Comparison of ENCODE assay signal across 17 cellular contexts in genomic region chr5:152723482-152723881, GRCh38.
DNase-seq lines count a peak whose midpoint lies in the region; ATAC-seq, FAIRE-seq and TF ChIP-seq lines count a peak whose summit lies in the region.
"Had no signal": no experiment of that assay in that cellular context is flagged by ENCODE, and none has a peak within 500 bp of the region (broad histone marks: within the 10 kb centered on the region; RNA-seq: fewer than 3 reads in every experiment).

No MANE protein-coding gene starts in this region.

- POLR2A ChIA-PET in SK-N-SH (lab: Yijun Ruan, JAX) (no interaction called here), HCT116 (lab: Charles Lee) (no interaction called here), WTC11 (lab: Charles Lee) (no interaction called here), HepG2 (lab: Yijun Ruan, JAX) (no interaction called here)

- RAD21 ChIA-PET in HCT116 (lab: Charles Lee; ENCODE audit: low non-redundant PET in 1 of 2, low total read pairs in 2 of 2, uncharacterized antibody in 2 of 2, unreplicated experiment in 2 of 2) = no interaction called here

- no peak overlapping the region for H3K4me3 ChIP-seq in SK-N-SH (ENCODE audit: low read depth in 2 of 2, low read length in 1 of 2)
- no peak overlapping the region for H3K4me3 ChIP-seq in HCT116 (replicated peaks in 1 of 2; ENCODE audit: low read depth in 1 of 2, low read length in 2 of 2)
- H3K4me3 ChIP-seq in HepG2 (replicated peaks in 1 of 3; ENCODE audit: insufficient read depth in 1 of 3, low read depth in 2 of 3, low read length in 3 of 3) = no peak overlapping the region
- H3K4me3 ChIP-seq: BLaER1 treated with 17β-estradiol and CSF1 and Interleukin-3, amounts not matched to agents 10 nM and 100 nM; GM23248; K562 had no signal

- no peaks in the 10 kb centered on the region for H3K4me1 ChIP-seq in SK-N-SH (ENCODE audit: control insufficient read depth in 1 of 2, insufficient read depth in 2 of 2, low read depth in 1 of 2, low read length in 1 of 2)
- H3K4me1 ChIP-seq in HCT116 (ENCODE audit: control insufficient read depth in 1 of 2, insufficient read depth in 2 of 2, low read length in 2 of 2) = no peaks in the 10 kb centered on the region
- H3K4me1 ChIP-seq in HepG2 (ENCODE audit: insufficient read depth, low read length) = no peaks in the 10 kb centered on the region
- H3K4me1 ChIP-seq: BLaER1 treated with 17β-estradiol and CSF1 and Interleukin-3, amounts not matched to agents 10 nM and 100 nM had no signal

- H3K27me3 Mint-ChIP-seq in WTC11 (ENCODE audit: low read depth) = no peaks in the 10 kb centered on the region

- H3K79me2 ChIP-seq in SK-N-SH (ENCODE audit: insufficient read depth) = no peaks in the 10 kb centered on the region
- H3K79me2 ChIP-seq in HCT116 (ENCODE audit: insufficient read depth, low read length) = no peaks in the 10 kb centered on the region
- H3K79me2 ChIP-seq in HepG2 (ENCODE audit: insufficient read depth, low read length) = no peaks in the 10 kb centered on the region

- H3K4me1 Mint-ChIP-seq in WTC11 = no peaks in the 10 kb centered on the region

- H3K4me2 ChIP-seq in SK-N-SH = no peak overlapping the region
- no peak overlapping the region for H3K4me2 ChIP-seq in HCT116 (ENCODE audit: low read length)
- no peak overlapping the region for H3K4me2 ChIP-seq in HepG2 (ENCODE audit: low read depth, low read length)
- H3K4me2 ChIP-seq: BLaER1 treated with 17β-estradiol and CSF1 and Interleukin-3, amounts not matched to agents 10 nM and 100 nM had no signal

- no peak overlapping the region for H3K27ac Mint-ChIP-seq in WTC11
- H3K27ac Mint-ChIP-seq: CD8-positive, alpha-beta T cell had no signal

- no peak for FAIRE-seq in HepG2 (lab: Jason Lieb, UNC)
- FAIRE-seq: K562 had no signal

- CTCF ChIA-PET in SK-N-SH (lab: Yijun Ruan, JAX) = no interaction called here
- CTCF ChIA-PET in HCT116 (lab: Charles Lee) = no interaction called here
- CTCF ChIA-PET in WTC11 (lab: Charles Lee) = interaction anchor here (0.8 to 1.3 kb wide), 2 partner anchors 14 to 191 kb away, joined by 3 read pairs; no protein-coding TSS in a partner anchor
- CTCF ChIA-PET in HepG2 (lab: Yijun Ruan, JAX; ENCODE audit: low intra/inter-chr PET ratio, low total read pairs) = no interaction called here

- peaks cover 26% of the 10 kb centered on the region for H3K36me3 Mint-ChIP-seq in WTC11
- H3K36me3 Mint-ChIP-seq: CD8-positive, alpha-beta T cell had no signal

- H3K27ac ChIP-seq in SK-N-SH (ENCODE audit: low read depth in 2 of 2, low read length in 1 of 2) (no peak overlapping the region), HCT116 (ENCODE audit: low read depth, low read length) (no peak overlapping the region), caudate nucleus (ENCODE audit: low read depth, low read length) (no peak overlapping the region), HepG2 (ENCODE audit: extremely low read length, insufficient read depth, low read length) (no peak overlapping the region)
- H3K27ac ChIP-seq: BLaER1 treated with 17β-estradiol and CSF1 and Interleukin-3, amounts not matched to agents 10 nM and 100 nM; GM23248 had no signal

- TF ChIP-seq CTCF in SK-N-SH (IDR thresholded peaks at IDR 0.05) = peak; percentile 19; the same call in 1 of the 2 replicates
- peak in 2 of 3 experiments; percentile 16 to 17; a peak in 1 of 6 replicates for TF ChIP-seq CTCF in HCT116 (IDR thresholded peaks at IDR 0.05 in 2 of 3, conservative IDR thresholded peaks at IDR 0.05 in 1 of 3; ENCODE audit: borderline replicate concordance in 1 of 3, insufficient read depth in 1 of 3, low read depth in 2 of 3, low read length in 2 of 3)
- peak; percentile 42; the same call in 1 of the 2 replicates for TF ChIP-seq CTCF in WTC11 (IDR thresholded peaks at IDR 0.05)
- no peak for TF ChIP-seq CTCF in HepG2 (CRISPR knock-in tag; IDR thresholded peaks at IDR 0.05)

- H3K9me3 ChIP-seq in SK-N-SH (no peaks in the 10 kb centered on the region), HCT116 (ENCODE audit: control insufficient read depth in 1 of 2, insufficient read depth in 1 of 2, low read depth in 1 of 2, low read length in 2 of 2) (peaks cover 0 to 9% of the 10 kb centered on the region in 2 experiments; a peak in 2 of 4 replicates), HepG2 (ENCODE audit: low read length) (peaks cover 83% of the 10 kb centered on the region)

- H2AFZ ChIP-seq in SK-N-SH (ENCODE audit: low read depth) (no peak overlapping the region), HCT116 (ENCODE audit: low read depth, low read length, poor library complexity, severe bottlenecking) (no peak overlapping the region), HepG2 (ENCODE audit: low read length) (no peak overlapping the region)
- H2AFZ ChIP-seq: GM23248 had no signal

- 31% methylated on average over 6 of the region's 6 CpGs for WGBS in SK-N-SH (ENCODE audit: low lambda C conversion rate)
- WGBS in HepG2 (ENCODE audit: low lambda C conversion rate) = 39% methylated on average over 6 of the region's 6 CpGs

- H3K9ac ChIP-seq in SK-N-SH = no peak overlapping the region
- H3K9ac ChIP-seq in HCT116 (ENCODE audit: low read length) = no peak overlapping the region
- H3K9ac ChIP-seq in HepG2 (ENCODE audit: insufficient read depth, low read depth, low read length) = no peak overlapping the region
- H3K9ac ChIP-seq: BLaER1 treated with 17β-estradiol and CSF1 and Interleukin-3, amounts not matched to agents 10 nM and 100 nM; GM23248 had no signal

- intact Hi-C loops in HCT116 (cut with micrococcal nuclease) (no loop called here), HepG2 (cut with micrococcal nuclease; ENCODE audit: unreplicated experiment) (no loop called here)

- no peaks in the 10 kb centered on the region for H3K27me3 ChIP-seq in SK-N-SH (ENCODE audit: insufficient read depth)
- H3K27me3 ChIP-seq in HCT116 (ENCODE audit: insufficient read depth, low read length) = no peaks in the 10 kb centered on the region
- H3K27me3 ChIP-seq in HepG2 (ENCODE audit: control insufficient read depth in 1 of 2, insufficient read depth in 2 of 2, low read length in 2 of 2) = no peaks in the 10 kb centered on the region
- H3K27me3 ChIP-seq: BLaER1 treated with 17β-estradiol and CSF1 and Interleukin-3, amounts not matched to agents 10 nM and 100 nM had no signal

- DNase-seq in SK-N-SH = no peak
- no peak for DNase-seq in HCT116 (ENCODE audit: low read depth, low spot score)
- DNase-seq in WTC11 (ENCODE audit: low spot score) = peak; percentile 43
- no peak for DNase-seq in activated CD4-positive, alpha-beta T cell treated with anti-CD3 and anti-CD28 coated beads, Interleukin-2, amount 50 U/mL, for 1 hour
- no peak for DNase-seq in caudate nucleus (lab: John Stamatoyannopoulos, UW)
- no peak for DNase-seq in HepG2 (ENCODE audit: low spot score)
- DNase-seq: Calu3; CD8-positive, alpha-beta T cell; GM23248; NCI-H1694; NCI-H2081 treated with DMSO at 0.1 percent for 48 hours; RPMI8226; SHP77 treated with DMSO at 0.1 percent for 48 hours had no signal

- no TSS peak for BruUV-seq in HCT116 (replicated peaks; lab: Mats Ljungman, UMichigan)
- BruUV-seq in HepG2 (replicated peaks; lab: Mats Ljungman, UMichigan) = no TSS peak

- no peaks in the 10 kb centered on the region for H4K20me1 ChIP-seq in SK-N-SH (ENCODE audit: insufficient read depth)
- no peaks in the 10 kb centered on the region for H4K20me1 ChIP-seq in HCT116 (ENCODE audit: insufficient read depth)
- no peaks in the 10 kb centered on the region for H4K20me1 ChIP-seq in HepG2 (ENCODE audit: insufficient read depth, low read length)
- H4K20me1 ChIP-seq: BLaER1 treated with 17β-estradiol and CSF1 and Interleukin-3, amounts not matched to agents 10 nM and 100 nM had no signal

- no peaks in the 10 kb centered on the region for H3F3A ChIP-seq in SK-N-SH (replicated peaks; ENCODE audit: insufficient read depth)

- no peak for TF ChIP-seq EP300 in SK-N-SH (IDR thresholded peaks at IDR 0.05; ENCODE audit: borderline replicate concordance in 1 of 2, low read depth in 1 of 2, low read length in 1 of 2)
- TF ChIP-seq EP300 in HepG2 (IDR thresholded peaks at IDR 0.05; ENCODE audit: low read depth in 2 of 2, low read length in 2 of 2) = no peak
- TF ChIP-seq EP300 in HepG2 (CRISPR knock-in tag; IDR thresholded peaks at IDR 0.05; ENCODE audit: borderline replicate concordance) = no peak

- no peaks in the 10 kb centered on the region for H3K9me2 ChIP-seq in SK-N-SH
- H3K9me2 ChIP-seq in HCT116 (ENCODE audit: insufficient read depth) = no peaks in the 10 kb centered on the region

- no peak overlapping the region for H3K4me3 Mint-ChIP-seq in WTC11
- H3K4me3 Mint-ChIP-seq: CD8-positive, alpha-beta T cell had no signal

- TF ChIP-seq RAD21 in SK-N-SH (IDR thresholded peaks at IDR 0.05; ENCODE audit: low read length) (no peak), HCT116 (IDR thresholded peaks at IDR 0.05; ENCODE audit: low read depth) (no peak), HepG2 (CRISPR knock-in tag; IDR thresholded peaks at IDR 0.05) (no peak)

- ATAC-seq in SK-N-SH treated with all-trans-retinoic acid at 6 μM for 48 hours (no peak), HCT116 (no peak), WTC11 (peak; percentile 94), HG02798 (IDR thresholded peaks at IDR 0.05; ENCODE audit: poor library complexity, unreplicated experiment) (no peak), HepG2 (no peak)
- ATAC-seq: CD8-positive, alpha-beta T cell; K562 had no signal

- H3K36me3 ChIP-seq in SK-N-SH (replicated peaks in 1 of 2; ENCODE audit: control insufficient read depth in 1 of 2, insufficient read depth in 2 of 2, low read length in 1 of 2) (no peaks in the 10 kb centered on the region), HCT116 (ENCODE audit: control insufficient read depth in 1 of 2, insufficient read depth in 2 of 2, low read length in 2 of 2) (no peaks in the 10 kb centered on the region), HepG2 (replicated peaks in 1 of 2; ENCODE audit: control insufficient read depth in 1 of 2, insufficient read depth in 2 of 2, low read length in 2 of 2) (no peaks in the 10 kb centered on the region)
- H3K36me3 ChIP-seq: BLaER1 treated with 17β-estradiol and CSF1 and Interleukin-3, amounts not matched to agents 10 nM and 100 nM had no signal

- no peak for TF ChIP-seq POLR2A in HCT116 (IDR thresholded peaks at IDR 0.05; ENCODE audit: borderline replicate concordance, extremely low read depth, insufficient read depth, insufficient read length)
- TF ChIP-seq POLR2A in HepG2 (IDR thresholded peaks at IDR 0.05; ENCODE audit: insufficient read depth in 1 of 2, low read depth in 2 of 2, low read length in 2 of 2) = no peak

- peaks cover 48% of the 10 kb centered on the region for H3K9me3 Mint-ChIP-seq in WTC11

- in situ Hi-C loops in HepG2 (cut with HindIII; ENCODE audit: extremely low pct_ligation_motif_present, low pct_unique_long_range_greater_than_20kb) = no loop called here

TF ChIP-seq in SK-N-SH treated with all-trans-retinoic acid at 6 μM for 48 hours, 23 proteins besides CTCF, POLR2A, EP300 and RAD21 (continues in another document):
- TF ChIP-seq RARB (CRISPR knock-in tag; IDR thresholded peaks at IDR 0.05) (no peak), ISL1 (CRISPR knock-in tag; IDR thresholded peaks at IDR 0.05) (no peak)

TF ChIP-seq in HCT116, 20 proteins besides CTCF, POLR2A, EP300 and RAD21 (continues in another document):
- TF ChIP-seq SP1 (IDR thresholded peaks at IDR 0.05; ENCODE audit: low read depth) = no peak

TF ChIP-seq in HepG2, 621 proteins besides CTCF, POLR2A, EP300 and RAD21 (continues in another document):
- no peak for TF ChIP-seq MAZ (IDR thresholded peaks at IDR 0.05; ENCODE audit: borderline replicate concordance, low read depth, low read length)
- no peak for TF ChIP-seq MAZ (CRISPR knock-in tag; IDR thresholded peaks at IDR 0.05; ENCODE audit: low read depth)
